In genomic region chr1:3672971-3673361, GRCh38 we compare ENCODE assay signal across 21 cellular contexts. TPM values are rescaled to one million over a fixed set of nuclear protein-coding genes. Genes with fewer than 3 reads are reported as not detected.
DNase-seq lines count a peak whose midpoint lies in the region; ATAC-seq and TF ChIP-seq lines count a peak whose summit lies in the region.
"Had no signal": no experiment of that assay in that cellular context is flagged by ENCODE, and none has a peak within 500 bp of the region (broad histone marks: within the 10 kb centered on the region; RNA-seq: fewer than 3 reads in every experiment).

No MANE protein-coding gene starts in this region.

- no peak overlapping the region for H3K27ac ChIP-seq in CD8-positive, alpha-beta memory T cell (ENCODE audit: low read depth, low read length)
- no peak overlapping the region for H3K27ac ChIP-seq in HEK293 (ENCODE audit: extremely low read depth, low read depth, low read length)
- H3K27ac ChIP-seq: cardiac muscle cell, suprapubic skin had no signal

- CTCF ChIA-PET in CD8-positive, alpha-beta memory T cell (lab: Charles Lee) = no interaction called here
- CTCF ChIA-PET in HEK293 (lab: Yijun Ruan, JAX) = no interaction called here
- CTCF ChIA-PET in activated B cell treated with CpG ODN at 0.5 μM for 24 hours (lab: Charles Lee) = interaction anchor here (1.5 to 1.7 kb wide), 2 partner anchors 24 to 51 kb away, joined by 3 read pairs; no protein-coding TSS in a partner anchor

- H3K27ac Mint-ChIP-seq in CD8-positive, alpha-beta memory T cell = peak overlapping the region in 4 of 8 donors; percentile 9 to 68 (median 37)
- H3K27ac Mint-ChIP-seq in activated B cell treated with CpG ODN at 0.5 μM for 24 hours = peak overlapping the region; percentile 59
- H3K27ac Mint-ChIP-seq: activated naive CD4-positive, alpha-beta T cell treated with anti-CD3 and anti-CD28 coated beads, Interleukin-2, amount 10 ng/mL, durations not matched to agents 7 days and 5 days had no signal

- peak in 1 of 5 donors; percentile 34 for DNase-seq in CD8-positive, alpha-beta memory T cell
- no peak for DNase-seq in activated B cell treated with CpG ODN at 0.5 μM for 24 hours
- peak; percentile 42 for DNase-seq in posterior vena cava (ENCODE audit: low spot score)
- DNase-seq in ureter (ENCODE audit: low spot score) = no peak
- no peak for DNase-seq in NK-92 (lab: John Stamatoyannopoulos, UW; ENCODE audit: unreplicated experiment)
- DNase-seq in activated CD8-positive, alpha-beta memory T cell treated with anti-CD3 and anti-CD28 coated beads, Interleukin-2, amount 50 U/mL, for 48 hours = no peak
- DNase-seq: activated naive CD4-positive, alpha-beta T cell treated with anti-CD3 and anti-CD28 coated beads, Interleukin-2, amount 10 ng/mL, durations not matched to agents 7 days and 5 days; activated T-cell treated with anti-CD3 and anti-CD28 coated beads, Interleukin-2, amount 50 U/mL, for 72 hours; midbrain; NCI-H1105 treated with DMSO at 0.1 percent for 48 hours; NCI-H2081 treated with DMSO at 0.1 percent for 48 hours; NCI-H446 treated with DMSO at 0.1 percent for 48 hours; T-helper 9 cell had no signal

- H3K27me3 ChIP-seq in CD8-positive, alpha-beta memory T cell (ENCODE audit: insufficient read depth, low read length, poor library complexity, severe bottlenecking) = no peaks in the 10 kb centered on the region

- H3K4me1 ChIP-seq in CD8-positive, alpha-beta memory T cell (ENCODE audit: insufficient read depth, low read length) = no peaks in the 10 kb centered on the region
- H3K4me1 ChIP-seq in HEK293 (ENCODE audit: control insufficient read depth, insufficient read depth, low read length) = peaks cover 2% of the 10 kb centered on the region; the same call in 1 of the 2 replicates

- peak overlapping the region in 5 of 7 donors; percentile 6 to 61 (median 35) for H3K4me3 Mint-ChIP-seq in CD8-positive, alpha-beta memory T cell
- H3K4me3 Mint-ChIP-seq in activated B cell treated with CpG ODN at 0.5 μM for 24 hours = peak overlapping the region; percentile 78
- H3K4me3 Mint-ChIP-seq: activated naive CD4-positive, alpha-beta T cell treated with anti-CD3 and anti-CD28 coated beads, Interleukin-2, amount 10 ng/mL, durations not matched to agents 7 days and 5 days had no signal

- H3K27me3 Mint-ChIP-seq in CD8-positive, alpha-beta memory T cell = peaks cover 9 to 31% of the 10 kb centered on the region in 2 donors
- H3K27me3 Mint-ChIP-seq in activated B cell treated with CpG ODN at 0.5 μM for 24 hours = no peaks in the 10 kb centered on the region

- no peaks in the 10 kb centered on the region for H3K9me3 ChIP-seq in CD8-positive, alpha-beta memory T cell (ENCODE audit: low read length)
- H3K9me3 ChIP-seq in HEK293 (ENCODE audit: control insufficient read depth, insufficient read depth, low read depth, low read length) = no peaks in the 10 kb centered on the region
- H3K9me3 ChIP-seq: suprapubic skin had no signal

- H3K4me3 ChIP-seq in CD8-positive, alpha-beta memory T cell (ENCODE audit: low read length) = no peak overlapping the region
- no peak overlapping the region for H3K4me3 ChIP-seq in HEK293 (ENCODE audit: low read depth, low read length)
- H3K4me3 ChIP-seq: cardiac muscle cell, suprapubic skin had no signal

- no peaks in the 10 kb centered on the region for H3K9me3 Mint-ChIP-seq in CD8-positive, alpha-beta memory T cell
- no peaks in the 10 kb centered on the region for H3K9me3 Mint-ChIP-seq in activated B cell treated with CpG ODN at 0.5 μM for 24 hours
- H3K9me3 Mint-ChIP-seq: activated naive CD4-positive, alpha-beta T cell treated with anti-CD3 and anti-CD28 coated beads, Interleukin-2, amount 10 ng/mL, durations not matched to agents 7 days and 5 days; activated T-cell treated with anti-CD3 and anti-CD28 coated beads, Interleukin-2, amount 50 U/mL, for 72 hours had no signal

- no peaks in the 10 kb centered on the region for H3K36me3 ChIP-seq in CD8-positive, alpha-beta memory T cell (ENCODE audit: insufficient read depth, low read length)
- no peaks in the 10 kb centered on the region for H3K36me3 ChIP-seq in HEK293 (ENCODE audit: control insufficient read depth in 2 of 2, insufficient read depth in 1 of 2, low read length in 2 of 2)
- H3K36me3 ChIP-seq: cardiac muscle cell, suprapubic skin had no signal

- peaks cover 5 to 18% (median 10%) of the 10 kb centered on the region in 3 donors for H3K4me1 Mint-ChIP-seq in CD8-positive, alpha-beta memory T cell
- H3K4me1 Mint-ChIP-seq in activated B cell treated with CpG ODN at 0.5 μM for 24 hours = peaks cover 66% of the 10 kb centered on the region

- intact Hi-C loops in activated B cell treated with CpG ODN at 0.5 μM for 24 hours (cut with micrococcal nuclease) (loop anchor here (1.0 kb wide), 1 partner anchor 23 kb away; the partner anchor contains the start of gene WRAP73), posterior vena cava (cut with DNase I) (no loop called here)

- POLR2A ChIA-PET in CD8-positive, alpha-beta memory T cell (lab: Charles Lee) = no interaction called here
- POLR2A ChIA-PET in HEK293 (lab: Yijun Ruan, JAX) = no interaction called here
- POLR2A ChIA-PET in activated B cell treated with CpG ODN at 0.5 μM for 24 hours (lab: Charles Lee) = interaction anchor here (0.6 to 1.3 kb wide), 2 partner anchors 23 to 61 kb away, joined by 3 read pairs; partner anchors contain the start of gene WRAP73

- no peak for ATAC-seq in activated B cell treated with CpG ODN at 0.5 μM for 24 hours (ENCODE audit: low read depth)
- ATAC-seq: activated CD4-positive, CD25-positive, alpha-beta regulatory T cell treated with anti-CD3 and anti-CD28 coated beads, Interleukin-2, amount 50 U/mL, for 24 hours; left lobe of liver had no signal

- no peaks in the 10 kb centered on the region for H3K36me3 Mint-ChIP-seq in CD8-positive, alpha-beta memory T cell
- H3K36me3 Mint-ChIP-seq in activated B cell treated with CpG ODN at 0.5 μM for 24 hours (ENCODE audit: low read depth) = no peaks in the 10 kb centered on the region
- H3K36me3 Mint-ChIP-seq: activated naive CD4-positive, alpha-beta T cell treated with anti-CD3 and anti-CD28 coated beads, Interleukin-2, amount 10 ng/mL, durations not matched to agents 7 days and 5 days had no signal

- TF ChIP-seq CTCF in HEK293 (tag by site-specific recombination; IDR thresholded peaks at IDR 0.05) (no peak), activated B cell treated with CpG ODN at 0.5 μM for 24 hours (IDR thresholded peaks at IDR 0.05) (no peak)

TF ChIP-seq in HEK293, 187 proteins besides CTCF, POLR2A, EP300 and RAD21 (continues in another document):
- no peak for TF ChIP-seq ZNF335 (tag by site-specific recombination; conservative IDR thresholded peaks at IDR 0.05)
- no peak for TF ChIP-seq ZNF488 (tag by site-specific recombination; IDR thresholded peaks at IDR 0.05)
- TF ChIP-seq MYNN (tag by site-specific recombination; IDR thresholded peaks at IDR 0.05; ENCODE audit: borderline replicate concordance) = no peak
- no peak for TF ChIP-seq PBX3 (CRISPR knock-in tag; IDR thresholded peaks at IDR 0.05)
- TF ChIP-seq OSR2 (tag by site-specific recombination; IDR thresholded peaks at IDR 0.05) = no peak
- no peak for TF ChIP-seq ZNF394 (tag by site-specific recombination; IDR thresholded peaks at IDR 0.05; ENCODE audit: borderline replicate concordance)
- TF ChIP-seq ZNF292 (tag by site-specific recombination; IDR thresholded peaks at IDR 0.05; ENCODE audit: borderline replicate concordance, low read depth) = no peak
- TF ChIP-seq, protein P1, sequence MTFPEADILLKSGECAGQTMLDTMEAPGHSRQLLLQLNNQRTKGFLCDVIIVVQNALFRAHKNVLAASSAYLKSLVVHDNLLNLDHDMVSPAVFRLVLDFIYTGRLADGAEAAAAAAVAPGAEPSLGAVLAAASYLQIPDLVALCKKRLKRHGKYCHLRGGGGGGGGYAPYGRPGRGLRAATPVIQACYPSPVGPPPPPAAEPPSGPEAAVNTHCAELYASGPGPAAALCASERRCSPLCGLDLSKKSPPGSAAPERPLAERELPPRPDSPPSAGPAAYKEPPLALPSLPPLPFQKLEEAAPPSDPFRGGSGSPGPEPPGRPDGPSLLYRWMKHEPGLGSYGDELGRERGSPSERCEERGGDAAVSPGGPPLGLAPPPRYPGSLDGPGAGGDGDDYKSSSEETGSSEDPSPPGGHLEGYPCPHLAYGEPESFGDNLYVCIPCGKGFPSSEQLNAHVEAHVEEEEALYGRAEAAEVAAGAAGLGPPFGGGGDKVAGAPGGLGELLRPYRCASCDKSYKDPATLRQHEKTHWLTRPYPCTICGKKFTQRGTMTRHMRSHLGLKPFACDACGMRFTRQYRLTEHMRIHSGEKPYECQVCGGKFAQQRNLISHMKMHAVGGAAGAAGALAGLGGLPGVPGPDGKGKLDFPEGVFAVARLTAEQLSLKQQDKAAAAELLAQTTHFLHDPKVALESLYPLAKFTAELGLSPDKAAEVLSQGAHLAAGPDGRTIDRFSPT (tag by site-specific recombination; IDR thresholded peaks at IDR 0.05) = peak; percentile 52; the same call in 1 of the 2 replicates

RNA-seq across cellular contexts. Expression of gene TP73, which starts 20.6 kb away (rescaled TPM):
- total RNA-seq in CD8-positive, alpha-beta memory T cell = under 1 TPM; 0.49 to 0.63 TPM
- polyA plus RNA-seq in CD8-positive, alpha-beta memory T cell = 0.20 TPM
- total RNA-seq in activated B cell treated with CpG ODN at 0.5 μM for 24 hours (2.1 and 2.6 TPM in 2 replicates), posterior vena cava (not detected), ureter (3.7 TPM)
- total RNA-seq: cardiac muscle cell, dermis microvascular lymphatic vessel endothelial cell, skeletal muscle tissue had no signal
- polyA plus RNA-seq: neural cell had no signal

RNA-seq across cellular contexts. Expression of gene WRAP73, which starts 23.1 kb away (rescaled TPM):
- total RNA-seq in CD8-positive, alpha-beta memory T cell = 10 to 100 TPM; 26.1 to 30.7 TPM
- 33.8 TPM for polyA plus RNA-seq in CD8-positive, alpha-beta memory T cell
- total RNA-seq in activated B cell treated with CpG ODN at 0.5 μM for 24 hours (27.0 and 30.1 TPM in 2 replicates), posterior vena cava (10 to 100 TPM; 10.9 to 13.7 TPM), ureter (18.3 TPM)

RNA-seq across cellular contexts. Expression of gene TPRG1L, which starts 48.2 kb away (rescaled TPM):
- 10 to 100 TPM; 18.9 to 21.1 TPM for total RNA-seq in CD8-positive, alpha-beta memory T cell
- 47.7 TPM for polyA plus RNA-seq in CD8-positive, alpha-beta memory T cell
- 26.5 and 27.0 TPM in 2 replicates for total RNA-seq in activated B cell treated with CpG ODN at 0.5 μM for 24 hours
- 10 to 100 TPM; 37.5 to 45.6 TPM for total RNA-seq in posterior vena cava
- 54.7 TPM for total RNA-seq in ureter
